In the genomic region with DNA sequence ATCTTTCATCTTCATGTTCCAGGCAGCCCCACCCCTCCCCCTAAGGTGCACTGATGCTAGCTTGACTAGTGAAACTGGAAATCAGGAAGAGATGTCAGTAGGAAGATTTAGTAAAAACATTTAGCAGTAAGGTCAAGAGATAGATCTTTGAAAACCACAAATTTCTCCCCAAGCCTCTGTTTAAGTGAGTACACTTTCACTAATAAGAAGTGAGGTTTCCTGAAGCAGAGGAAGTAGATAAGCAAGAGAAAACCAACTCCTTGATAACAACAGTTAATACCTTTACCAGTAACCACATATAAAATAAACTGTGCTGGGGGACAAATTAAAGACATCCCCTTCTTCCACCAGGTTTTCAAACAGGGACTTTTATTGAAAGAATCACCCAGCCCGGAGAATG, we compare ENCODE assay signal across 23 cellular contexts.
"Had no signal": no experiment of that assay in that cellular context is flagged by ENCODE, and none has a peak within 500 bp of the region (broad histone marks: within the 10 kb centered on the region; RNA-seq: fewer than 3 reads in every experiment).

No MANE protein-coding gene starts in this region.

- H3K27ac ChIP-seq: ascending aorta, hepatocyte, left ventricle myocardium inferior, sigmoid colon, testis, uterus, WERI-Rb-1 had no signal

- H3K27me3 ChIP-seq: ascending aorta, hepatocyte, sigmoid colon, testis, uterus had no signal

- H3K4me3 Mint-ChIP-seq: central memory CD8-positive, alpha-beta T cell; mesothelial cell of epicardium; naive thymus-derived CD8-positive, alpha-beta T cell; stimulated activated naive B cell treated with anti-CD40 and anti-IgM and Interleukin-4, amounts not matched to agents 10 μg/mL and 1 μg/mL and 100 μg/mL, for 72 hours had no signal

- H3K36me3 ChIP-seq: ascending aorta, left ventricle myocardium inferior, sigmoid colon, uterus, WERI-Rb-1 had no signal

- H3K36me3 Mint-ChIP-seq: activated naive CD4-positive, alpha-beta T cell treated with anti-CD3 and anti-CD28 coated beads, Interleukin-2, amount 50 U/mL, for 72 hours; mesothelial cell of epicardium; naive thymus-derived CD8-positive, alpha-beta T cell; stimulated activated naive B cell treated with anti-CD40 and anti-IgM and Interleukin-4, amounts not matched to agents 10 μg/mL and 1 μg/mL and 100 μg/mL, for 72 hours had no signal

- H3K9me3 Mint-ChIP-seq: activated naive CD4-positive, alpha-beta T cell treated with anti-CD3 and anti-CD28 coated beads, Interleukin-2, amount 50 U/mL, for 72 hours; central memory CD8-positive, alpha-beta T cell; mesothelial cell of epicardium had no signal

- H3K9me3 ChIP-seq: ascending aorta, left ventricle myocardium inferior, sigmoid colon, testis, uterus had no signal

- H3K4me1 ChIP-seq: sigmoid colon, testis, uterus had no signal

- H3K27ac Mint-ChIP-seq: activated naive CD4-positive, alpha-beta T cell treated with anti-CD3 and anti-CD28 coated beads, Interleukin-2, amount 50 U/mL, for 72 hours; mesothelial cell of epicardium; naive thymus-derived CD8-positive, alpha-beta T cell; stimulated activated naive B cell treated with anti-CD40 and anti-IgM and Interleukin-4, amounts not matched to agents 10 μg/mL and 1 μg/mL and 100 μg/mL, for 72 hours had no signal

- ATAC-seq: activated naive CD4-positive, alpha-beta T cell treated with anti-CD3 and anti-CD28 coated beads, Interleukin-2, amount 50 U/mL, for 72 hours; esophagus mucosa; naive thymus-derived CD8-positive, alpha-beta T cell; stimulated activated naive B cell treated with anti-CD40 and anti-IgM and Interleukin-4, amounts not matched to agents 10 μg/mL and 1 μg/mL and 100 μg/mL, for 72 hours had no signal

- DNase-seq: activated CD4-positive, alpha-beta T cell treated with anti-CD3 and anti-CD28 coated beads, Interleukin-2, amount 50 U/mL, for 1 hour; activated CD4-positive, CD25-positive, alpha-beta regulatory T cell treated with anti-CD3 and anti-CD28 coated beads, Interleukin-2, amount 50 U/mL, for 72 hours; activated gamma-delta T cell treated with Interleukin-2 at 50 U/mL for 16 hours; activated T-cell treated with anti-CD3 and anti-CD28 coated beads, Interleukin-2, amount 50 U/mL, for 1 hour; effector memory CD4-positive, alpha-beta T cell; foreskin melanocyte; left ventricle myocardium inferior; naive thymus-derived CD8-positive, alpha-beta T cell; sigmoid colon; stimulated activated CD4-positive, alpha-beta T cell treated with anti-CD3 and anti-CD28 coated beads, Interleukin-15, amount 100 ng/mL, for 24 hours; stimulated activated naive B cell treated with anti-CD40 and anti-IgM and Interleukin-4, amounts not matched to agents 10 μg/mL and 1 μg/mL and 100 μg/mL, for 72 hours; T1000; testis; trophoblast cell; uterus; WERI-Rb-1 had no signal

- H3K4me3 ChIP-seq: ascending aorta, hepatocyte, left ventricle myocardium inferior, sigmoid colon, smooth muscle cell, testis, uterus had no signal

- H3K4me1 Mint-ChIP-seq: central memory CD8-positive, alpha-beta T cell; stimulated activated naive B cell treated with anti-CD40 and anti-IgM and Interleukin-4, amounts not matched to agents 10 μg/mL and 1 μg/mL and 100 μg/mL, for 72 hours had no signal
